In the genomic region with DNA sequence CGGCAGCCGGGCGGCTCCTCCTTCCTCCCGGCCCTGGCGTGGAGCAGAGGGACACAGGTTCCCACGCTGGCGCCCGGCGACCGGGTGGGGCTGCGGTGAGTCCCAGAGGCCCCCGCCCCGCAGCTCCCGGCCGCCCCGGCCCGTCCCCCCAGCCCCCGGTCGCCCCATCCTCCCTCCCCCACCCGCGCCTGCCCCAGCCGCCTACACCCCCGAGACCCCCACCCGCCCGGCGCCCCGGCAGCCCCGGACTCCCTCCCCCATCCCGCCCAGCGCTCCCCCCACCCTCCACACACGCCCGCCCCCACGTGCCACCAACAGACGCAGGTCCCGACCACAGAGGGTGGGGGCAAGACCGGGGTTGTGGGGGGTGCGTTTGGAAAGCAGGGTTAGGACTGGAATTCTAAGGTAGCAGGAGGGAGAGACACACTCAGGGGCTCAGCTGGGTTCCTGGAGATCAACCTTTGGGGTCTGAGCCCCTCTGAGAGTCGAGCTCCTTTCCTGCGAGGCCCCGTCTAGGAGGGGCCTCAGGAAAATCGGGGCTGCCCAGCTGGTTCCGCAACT, we compare ENCODE assay signal across 8 cellular contexts. TPM values are rescaled to one million over a fixed set of nuclear protein-coding genes. Genes with fewer than 3 reads are reported as not detected.
DNase-seq lines count a peak whose midpoint lies in the region; ATAC-seq, FAIRE-seq and TF ChIP-seq lines count a peak whose summit lies in the region.

No MANE protein-coding gene starts in this region.

- no peaks in the 10 kb centered on the region for H3K9me2 ChIP-seq in Loucy (replicated peaks; ENCODE audit: low read depth, low read length)

- H3K9ac ChIP-seq in Loucy (ENCODE audit: low read depth, low read length, poor library complexity, severe bottlenecking) = peak overlapping the region; percentile 76

- H3K79me2 ChIP-seq in Loucy (ENCODE audit: insufficient read depth, low read length) = peaks cover 37% of the 10 kb centered on the region; the same call in 1 of the 2 replicates

- H3K36me3 ChIP-seq in CD4-positive, CD25-positive, alpha-beta regulatory T cell (ENCODE audit: control insufficient read depth, insufficient read depth, low read length) = no peaks in the 10 kb centered on the region
- H3K36me3 ChIP-seq in Loucy (ENCODE audit: insufficient read depth, low read length) (no peaks in the 10 kb centered on the region; the same call in 1 of the 2 replicates), bronchial epithelial cell (ENCODE audit: control insufficient read depth, insufficient read depth, low read length) (no peaks in the 10 kb centered on the region), BE2C (no peaks in the 10 kb centered on the region)

- H3K27ac Mint-ChIP-seq in CD4-positive, CD25-positive, alpha-beta regulatory T cell = no peak overlapping the region
- H3K27ac Mint-ChIP-seq in natural killer cell treated with Interleukin-12 subunit alpha and Interleukin-12 subunit beta and Interleukin-15 and Interleukin-18, amount 100 ng/mL, for 72 hours = no peak overlapping the region

- ATAC-seq in CD4-positive, CD25-positive, alpha-beta regulatory T cell (ENCODE audit: low read depth in 2 of 2) = no peak
- peak in 1 of 2 donors; percentile 1 for ATAC-seq in natural killer cell treated with Interleukin-12 subunit alpha and Interleukin-12 subunit beta and Interleukin-15 and Interleukin-18, amount 100 ng/mL, for 72 hours

- H3K4me1 ChIP-seq in CD4-positive, CD25-positive, alpha-beta regulatory T cell (ENCODE audit: control insufficient read depth, insufficient read depth, low read length, poor library complexity, severe bottlenecking) = peaks cover 23% of the 10 kb centered on the region
- H3K4me1 ChIP-seq in Loucy (ENCODE audit: insufficient read depth, low read length, poor library complexity, severe bottlenecking) (peaks cover 40% of the 10 kb centered on the region), BE2C (no peaks in the 10 kb centered on the region)

- H3K9me3 ChIP-seq in CD4-positive, CD25-positive, alpha-beta regulatory T cell (ENCODE audit: control insufficient read depth in 2 of 2, low read length in 2 of 2) = no peaks in the 10 kb centered on the region
- H3K9me3 ChIP-seq in Loucy (ENCODE audit: insufficient read depth, low read depth, low read length) = no peaks in the 10 kb centered on the region
- no peaks in the 10 kb centered on the region for H3K9me3 ChIP-seq in BE2C

- no peaks in the 10 kb centered on the region for H3K9me3 Mint-ChIP-seq in CD4-positive, CD25-positive, alpha-beta regulatory T cell
- H3K9me3 Mint-ChIP-seq in natural killer cell treated with Interleukin-12 subunit alpha and Interleukin-12 subunit beta and Interleukin-15 and Interleukin-18, amount 100 ng/mL, for 72 hours = no peaks in the 10 kb centered on the region

- FAIRE-seq in bronchial epithelial cell (lab: Jason Lieb, UNC) = no peak

- no peaks in the 10 kb centered on the region for H3F3A ChIP-seq in Loucy (ENCODE audit: low read depth)

- H3K4me1 Mint-ChIP-seq in CD4-positive, CD25-positive, alpha-beta regulatory T cell = peaks cover 0 to 36% (median 4%) of the 10 kb centered on the region in 4 donors
- peaks cover 13 to 23% of the 10 kb centered on the region in 2 donors for H3K4me1 Mint-ChIP-seq in natural killer cell treated with Interleukin-12 subunit alpha and Interleukin-12 subunit beta and Interleukin-15 and Interleukin-18, amount 100 ng/mL, for 72 hours (ENCODE audit: low read depth in 2 of 2)

- peaks cover 3% of the 10 kb centered on the region for H4K20me1 ChIP-seq in Loucy (ENCODE audit: insufficient read depth, low read length, poor library complexity, severe bottlenecking)

- H3K27ac ChIP-seq in CD4-positive, CD25-positive, alpha-beta regulatory T cell (ENCODE audit: insufficient read depth, low read length, poor library complexity, severe bottlenecking) = peak overlapping the region; percentile 79

- no peak for DNase-seq in CD4-positive, CD25-positive, alpha-beta regulatory T cell
- DNase-seq in bronchial epithelial cell (ENCODE audit: low read depth) (no peak), NCI-H187 treated with DMSO at 0.1 percent for 48 hours (lab: John Stamatoyannopoulos, UW) (no peak), middle frontal gyrus (ENCODE audit: extremely low spot score, low spot score) (no peak), BE2C (no peak), OCI-M2 (lab: John Stamatoyannopoulos, UW; ENCODE audit: unreplicated experiment) (no peak)
- peak; percentile 56 for DNase-seq in natural killer cell treated with Interleukin-12 subunit alpha and Interleukin-12 subunit beta and Interleukin-15 and Interleukin-18, amount 100 ng/mL, for 72 hours (ENCODE audit: low spot score)

- no peak overlapping the region for H2AFZ ChIP-seq in Loucy (ENCODE audit: low read length)

- no peak for TF ChIP-seq CTCF in Loucy (conservative IDR thresholded peaks at IDR 0.05; ENCODE audit: low read length)
- no peak for TF ChIP-seq CTCF in bronchial epithelial cell (IDR thresholded peaks at IDR 0.05; ENCODE audit: insufficient read depth, low read length, severe bottlenecking)
- no peak for TF ChIP-seq CTCF in BE2C (IDR thresholded peaks at IDR 0.05; ENCODE audit: low read depth, low read length)

- peaks cover 19% of the 10 kb centered on the region for H3K27me3 Mint-ChIP-seq in CD4-positive, CD25-positive, alpha-beta regulatory T cell
- peaks cover 0 to 15% of the 10 kb centered on the region in 2 donors for H3K27me3 Mint-ChIP-seq in natural killer cell treated with Interleukin-12 subunit alpha and Interleukin-12 subunit beta and Interleukin-15 and Interleukin-18, amount 100 ng/mL, for 72 hours

- H3K4me3 ChIP-seq in CD4-positive, CD25-positive, alpha-beta regulatory T cell (ENCODE audit: low read depth, low read length) = no peak overlapping the region
- H3K4me3 ChIP-seq in Loucy (ENCODE audit: low read length, poor library complexity, severe bottlenecking) (peak overlapping the region; percentile 93), bronchial epithelial cell (ENCODE audit: low read depth, low read length) (peak overlapping the region; percentile 39), BE2C (ENCODE audit: low read depth, low read length) (no peak overlapping the region)

- H3K36me3 Mint-ChIP-seq in CD4-positive, CD25-positive, alpha-beta regulatory T cell = no peaks in the 10 kb centered on the region
- no peaks in the 10 kb centered on the region for H3K36me3 Mint-ChIP-seq in natural killer cell treated with Interleukin-12 subunit alpha and Interleukin-12 subunit beta and Interleukin-15 and Interleukin-18, amount 100 ng/mL, for 72 hours

- H3K27me3 ChIP-seq in CD4-positive, CD25-positive, alpha-beta regulatory T cell (ENCODE audit: control insufficient read depth, insufficient read depth, low read length) = no peaks in the 10 kb centered on the region
- H3K27me3 ChIP-seq in Loucy (ENCODE audit: insufficient read depth, low read length, poor library complexity, severe bottlenecking) = no peaks in the 10 kb centered on the region
- H3K27me3 ChIP-seq in bronchial epithelial cell (ENCODE audit: control insufficient read depth, insufficient read depth, low read length) = peaks cover 14% of the 10 kb centered on the region
- H3K27me3 ChIP-seq in BE2C = peaks cover 11% of the 10 kb centered on the region

- peak overlapping the region in 3 of 4 donors; percentile 69 to 80 (median 79) for H3K4me3 Mint-ChIP-seq in CD4-positive, CD25-positive, alpha-beta regulatory T cell
- peak overlapping the region; percentile 59 for H3K4me3 Mint-ChIP-seq in natural killer cell treated with Interleukin-12 subunit alpha and Interleukin-12 subunit beta and Interleukin-15 and Interleukin-18, amount 100 ng/mL, for 72 hours

- peak overlapping the region; percentile 98 for H3K4me2 ChIP-seq in Loucy (ENCODE audit: low read depth, low read length, poor library complexity, severe bottlenecking)

RNA-seq across cellular contexts. Expression of a gene that starts 0.3 kb away (rescaled TPM):
- 188 TPM for total RNA-seq in CD4-positive, CD25-positive, alpha-beta regulatory T cell
- 1 to 10 TPM; 1.5 to 2.9 (median 2.5) TPM for polyA plus RNA-seq in CD4-positive, CD25-positive, alpha-beta regulatory T cell
- 1.7 and 3.2 TPM in 2 replicates for total RNA-seq in bronchial epithelial cell
- 10 to 100 TPM; 17.0 to 24.9 TPM for total RNA-seq in natural killer cell treated with Interleukin-12 subunit alpha and Interleukin-12 subunit beta and Interleukin-15 and Interleukin-18, amount 100 ng/mL, for 72 hours
- polyA plus RNA-seq in BE2C (2012; ENCODE audit: insufficient read depth, insufficient read length, low read depth) = 0.51 TPM

RNA-seq across cellular contexts. Expression of a gene that starts 10.1 kb away (rescaled TPM):
- total RNA-seq in CD4-positive, CD25-positive, alpha-beta regulatory T cell = not detected
- not detected for polyA plus RNA-seq in CD4-positive, CD25-positive, alpha-beta regulatory T cell
- not detected in 2 replicates for total RNA-seq in bronchial epithelial cell
- total RNA-seq in natural killer cell treated with Interleukin-12 subunit alpha and Interleukin-12 subunit beta and Interleukin-15 and Interleukin-18, amount 100 ng/mL, for 72 hours = not detected
- not detected for polyA plus RNA-seq in BE2C (2012; ENCODE audit: insufficient read depth, insufficient read length, low read depth)

RNA-seq across cellular contexts. Expression of a gene that starts 11.0 kb away (rescaled TPM):
- total RNA-seq in CD4-positive, CD25-positive, alpha-beta regulatory T cell = 1.8 TPM
- 1 to 10 TPM in 3 of 4 donors, under 1 TPM in 1; 0.36 to 4.0 (median 2.4) TPM for polyA plus RNA-seq in CD4-positive, CD25-positive, alpha-beta regulatory T cell
- total RNA-seq in bronchial epithelial cell = not detected in 2 replicates
- 1 to 10 TPM in 1 of 2 donors, under 1 TPM in 1; 0.26 to 1.2 TPM for total RNA-seq in natural killer cell treated with Interleukin-12 subunit alpha and Interleukin-12 subunit beta and Interleukin-15 and Interleukin-18, amount 100 ng/mL, for 72 hours
- polyA plus RNA-seq in BE2C (2012; ENCODE audit: insufficient read depth, insufficient read length, low read depth) = not detected

RNA-seq across cellular contexts. Expression of a gene that starts 18.4 kb away (rescaled TPM):
- 376 TPM for total RNA-seq in CD4-positive, CD25-positive, alpha-beta regulatory T cell
- 1,000 to 10,000 TPM; 1,701 to 2,097 (median 1,858) TPM for polyA plus RNA-seq in CD4-positive, CD25-positive, alpha-beta regulatory T cell
- 1.4 and 3.7 TPM in 2 replicates for total RNA-seq in bronchial epithelial cell
- 100 to 1,000 TPM in 1 of 2 donors, 10 to 100 TPM in 1; 87.9 to 171 TPM for total RNA-seq in natural killer cell treated with Interleukin-12 subunit alpha and Interleukin-12 subunit beta and Interleukin-15 and Interleukin-18, amount 100 ng/mL, for 72 hours
- 5.4 TPM for polyA plus RNA-seq in BE2C (2012; ENCODE audit: insufficient read depth, insufficient read length, low read depth)

RNA-seq across cellular contexts. Expression of a gene that starts 24.6 kb away (rescaled TPM):
- 320 TPM for total RNA-seq in CD4-positive, CD25-positive, alpha-beta regulatory T cell
- polyA plus RNA-seq in CD4-positive, CD25-positive, alpha-beta regulatory T cell = 1,000 to 10,000 TPM; 1,249 to 1,544 (median 1,415) TPM
- 1.2 and 1.8 TPM in 2 replicates for total RNA-seq in bronchial epithelial cell
- total RNA-seq in natural killer cell treated with Interleukin-12 subunit alpha and Interleukin-12 subunit beta and Interleukin-15 and Interleukin-18, amount 100 ng/mL, for 72 hours = 10 to 100 TPM; 58.1 to 71.0 TPM
- not detected for polyA plus RNA-seq in BE2C (2012; ENCODE audit: insufficient read depth, insufficient read length, low read depth)

Comparison
In these comparisons a context has a peak if more than half of its experiments do, and no peak if none do; other contexts are left out.
1. H3K4me3 ChIP-seq: peak in Loucy (single experiment) and bronchial epithelial cell (single experiment); none in CD4-positive, CD25-positive, alpha-beta regulatory T cell (single experiment) and BE2C (single experiment).